Comparison of ENCODE assay signal across 1 cellular context in genomic region chr9:133973791-133974630, GRCh38.
TF ChIP-seq lines count a peak whose summit lies in the region.

No MANE protein-coding gene starts in this region.

TF ChIP-seq in HepG2, 621 proteins besides CTCF, POLR2A, EP300 and RAD21 (continued from another document):
- TF ChIP-seq, protein P1, sequence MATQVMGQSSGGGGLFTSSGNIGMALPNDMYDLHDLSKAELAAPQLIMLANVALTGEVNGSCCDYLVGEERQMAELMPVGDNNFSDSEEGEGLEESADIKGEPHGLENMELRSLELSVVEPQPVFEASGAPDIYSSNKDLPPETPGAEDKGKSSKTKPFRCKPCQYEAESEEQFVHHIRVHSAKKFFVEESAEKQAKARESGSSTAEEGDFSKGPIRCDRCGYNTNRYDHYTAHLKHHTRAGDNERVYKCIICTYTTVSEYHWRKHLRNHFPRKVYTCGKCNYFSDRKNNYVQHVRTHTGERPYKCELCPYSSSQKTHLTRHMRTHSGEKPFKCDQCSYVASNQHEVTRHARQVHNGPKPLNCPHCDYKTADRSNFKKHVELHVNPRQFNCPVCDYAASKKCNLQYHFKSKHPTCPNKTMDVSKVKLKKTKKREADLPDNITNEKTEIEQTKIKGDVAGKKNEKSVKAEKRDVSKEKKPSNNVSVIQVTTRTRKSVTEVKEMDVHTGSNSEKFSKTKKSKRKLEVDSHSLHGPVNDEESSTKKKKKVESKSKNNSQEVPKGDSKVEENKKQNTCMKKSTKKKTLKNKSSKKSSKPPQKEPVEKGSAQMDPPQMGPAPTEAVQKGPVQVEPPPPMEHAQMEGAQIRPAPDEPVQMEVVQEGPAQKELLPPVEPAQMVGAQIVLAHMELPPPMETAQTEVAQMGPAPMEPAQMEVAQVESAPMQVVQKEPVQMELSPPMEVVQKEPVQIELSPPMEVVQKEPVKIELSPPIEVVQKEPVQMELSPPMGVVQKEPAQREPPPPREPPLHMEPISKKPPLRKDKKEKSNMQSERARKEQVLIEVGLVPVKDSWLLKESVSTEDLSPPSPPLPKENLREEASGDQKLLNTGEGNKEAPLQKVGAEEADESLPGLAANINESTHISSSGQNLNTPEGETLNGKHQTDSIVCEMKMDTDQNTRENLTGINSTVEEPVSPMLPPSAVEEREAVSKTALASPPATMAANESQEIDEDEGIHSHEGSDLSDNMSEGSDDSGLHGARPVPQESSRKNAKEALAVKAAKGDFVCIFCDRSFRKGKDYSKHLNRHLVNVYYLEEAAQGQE (IDR thresholded peaks at IDR 0.05; ENCODE audit: borderline replicate concordance in 1 of 2, low read depth in 1 of 2, low read length in 2 of 2) = no peak
- TF ChIP-seq CHD4 (IDR thresholded peaks at IDR 0.05; ENCODE audit: borderline replicate concordance, low read length) = no peak
- no peak for TF ChIP-seq SNAPC2 (CRISPR knock-in tag; IDR thresholded peaks at IDR 0.05)
- TF ChIP-seq SRSF1 (optimal IDR thresholded peaks at IDR 0.05; ENCODE audit: low read depth, low read length) = no peak
- TF ChIP-seq MXD4 (CRISPR knock-in tag; IDR thresholded peaks at IDR 0.05) = no peak
- no peak for TF ChIP-seq EZH2 (conservative IDR thresholded peaks at IDR 0.05; ENCODE audit: low read depth, low read length)
- no peak for TF ChIP-seq ARHGAP35 (CRISPR knock-in tag; IDR thresholded peaks at IDR 0.05; ENCODE audit: borderline replicate concordance)
- no peak for TF ChIP-seq FOXM1 (CRISPR knock-in tag; IDR thresholded peaks at IDR 0.05)
- TF ChIP-seq, protein P2, sequence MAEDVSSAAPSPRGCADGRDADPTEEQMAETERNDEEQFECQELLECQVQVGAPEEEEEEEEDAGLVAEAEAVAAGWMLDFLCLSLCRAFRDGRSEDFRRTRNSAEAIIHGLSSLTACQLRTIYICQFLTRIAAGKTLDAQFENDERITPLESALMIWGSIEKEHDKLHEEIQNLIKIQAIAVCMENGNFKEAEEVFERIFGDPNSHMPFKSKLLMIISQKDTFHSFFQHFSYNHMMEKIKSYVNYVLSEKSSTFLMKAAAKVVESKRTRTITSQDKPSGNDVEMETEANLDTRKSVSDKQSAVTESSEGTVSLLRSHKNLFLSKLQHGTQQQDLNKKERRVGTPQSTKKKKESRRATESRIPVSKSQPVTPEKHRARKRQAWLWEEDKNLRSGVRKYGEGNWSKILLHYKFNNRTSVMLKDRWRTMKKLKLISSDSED (CRISPR knock-in tag; IDR thresholded peaks at IDR 0.05) = no peak
- no peak for TF ChIP-seq ZNF484 (CRISPR knock-in tag; IDR thresholded peaks at IDR 0.05; ENCODE audit: borderline replicate concordance, low read depth)
- no peak for TF ChIP-seq PCBP1 (IDR thresholded peaks at IDR 0.05; ENCODE audit: borderline replicate concordance, low read depth, low read length)
- TF ChIP-seq CBFB (CRISPR knock-in tag; IDR thresholded peaks at IDR 0.05) = no peak
- no peak for TF ChIP-seq ZSCAN20 (CRISPR knock-in tag; IDR thresholded peaks at IDR 0.05; ENCODE audit: borderline replicate concordance)
- no peak for TF ChIP-seq ATRX (CRISPR knock-in tag; IDR thresholded peaks at IDR 0.05; ENCODE audit: borderline replicate concordance)
- TF ChIP-seq NPAS2 (CRISPR knock-in tag; IDR thresholded peaks at IDR 0.05; ENCODE audit: borderline replicate concordance) = no peak
- TF ChIP-seq NCOA2 (CRISPR knock-in tag; IDR thresholded peaks at IDR 0.05) = no peak
- TF ChIP-seq ZNF432 (CRISPR knock-in tag; IDR thresholded peaks at IDR 0.05; ENCODE audit: borderline replicate concordance) = no peak
- TF ChIP-seq KMT2B (CRISPR knock-in tag; IDR thresholded peaks at IDR 0.05) = no peak
- no peak for TF ChIP-seq BORCS8-MEF2B (CRISPR knock-in tag; IDR thresholded peaks at IDR 0.05)
- no peak for TF ChIP-seq ZZZ3 (CRISPR knock-in tag; IDR thresholded peaks at IDR 0.05; ENCODE audit: borderline replicate concordance)
